18 cellular contexts compared by ENCODE assay signal in genomic region chr9:135062254-135062653, GRCh38. TPM values are rescaled to one million over a fixed set of nuclear protein-coding genes. Genes with fewer than 3 reads are reported as not detected.
DNase-seq lines count a peak whose midpoint lies in the region; ATAC-seq and TF ChIP-seq lines count a peak whose summit lies in the region.
"Had no signal": no experiment of that assay in that cellular context is flagged by ENCODE, and none has a peak within 500 bp of the region (broad histone marks: within the 10 kb centered on the region; RNA-seq: fewer than 3 reads in every experiment).

No MANE protein-coding gene starts in this region.

- H3K4me3 ChIP-seq in coronary artery (no peak overlapping the region), upper lobe of right lung (no peak overlapping the region)
- H3K4me3 ChIP-seq: A549, GM23248, HAP-1 had no signal

- H3K36me3 Mint-ChIP-seq in activated CD8-positive, alpha-beta memory T cell treated with anti-CD3 and anti-CD28 coated beads, Interleukin-2, amount 10 ng/mL, durations not matched to agents 7 days and 5 days = no peaks in the 10 kb centered on the region

- TF ChIP-seq CTCF in coronary artery (IDR thresholded peaks at IDR 0.05) (no peak), upper lobe of right lung (IDR thresholded peaks at IDR 0.05) (no peak)

- no peaks in the 10 kb centered on the region for H3K4me1 ChIP-seq in upper lobe of right lung
- H3K4me1 ChIP-seq: A549, HAP-1 had no signal

- peaks cover under 1% of the 10 kb centered on the region for H3K27me3 ChIP-seq in upper lobe of right lung

- CTCF ChIA-PET in activated CD8-positive, alpha-beta memory T cell treated with anti-CD3 and anti-CD28 coated beads, Interleukin-2, amount 10 ng/mL, durations not matched to agents 7 days and 5 days (lab: Charles Lee) = no interaction called here

- peaks cover 5% of the 10 kb centered on the region for H3K9me3 Mint-ChIP-seq in activated CD8-positive, alpha-beta memory T cell treated with anti-CD3 and anti-CD28 coated beads, Interleukin-2, amount 10 ng/mL, durations not matched to agents 7 days and 5 days (ENCODE audit: low read depth)

- no peak overlapping the region for H3K4me3 Mint-ChIP-seq in activated CD8-positive, alpha-beta memory T cell treated with anti-CD3 and anti-CD28 coated beads, Interleukin-2, amount 10 ng/mL, durations not matched to agents 7 days and 5 days
- H3K4me3 Mint-ChIP-seq: CD4-positive, alpha-beta T cell had no signal

- ATAC-seq in activated CD8-positive, alpha-beta memory T cell treated with anti-CD3 and anti-CD28 coated beads, Interleukin-2, amount 10 ng/mL, durations not matched to agents 7 days and 5 days = no peak
- ATAC-seq in upper lobe of right lung = no peak
- no peak for ATAC-seq in HG02981 (IDR thresholded peaks at IDR 0.05; ENCODE audit: unreplicated experiment)
- ATAC-seq: A549 had no signal

- no peak overlapping the region for H3K27ac Mint-ChIP-seq in activated CD8-positive, alpha-beta memory T cell treated with anti-CD3 and anti-CD28 coated beads, Interleukin-2, amount 10 ng/mL, durations not matched to agents 7 days and 5 days
- H3K27ac Mint-ChIP-seq: CD4-positive, alpha-beta T cell had no signal

- no peak overlapping the region for H3K27ac ChIP-seq in coronary artery
- H3K27ac ChIP-seq in upper lobe of right lung = no peak overlapping the region
- H3K27ac ChIP-seq: 22Rv1, A549, C4-2B, GM23248, HL-60 had no signal

- H3K27me3 Mint-ChIP-seq in activated CD8-positive, alpha-beta memory T cell treated with anti-CD3 and anti-CD28 coated beads, Interleukin-2, amount 10 ng/mL, durations not matched to agents 7 days and 5 days = peaks cover 3% of the 10 kb centered on the region

- H3K36me3 ChIP-seq in upper lobe of right lung = no peaks in the 10 kb centered on the region
- H3K36me3 ChIP-seq: HAP-1 had no signal

- peak; percentile 5 for DNase-seq in activated CD8-positive, alpha-beta memory T cell treated with anti-CD3 and anti-CD28 coated beads, Interleukin-2, amount 50 U/mL, for 4 hours
- DNase-seq in activated CD8-positive, alpha-beta memory T cell treated with anti-CD3 and anti-CD28 coated beads, Interleukin-2, amount 10 ng/mL, durations not matched to agents 7 days and 5 days = no peak
- DNase-seq in coronary artery (ENCODE audit: low spot score) = peak; percentile 46
- peak; percentile 28 for DNase-seq in posterior vena cava (ENCODE audit: low spot score)
- peak; percentile 15 for DNase-seq in upper lobe of right lung
- DNase-seq in COR-L47 (lab: John Stamatoyannopoulos, UW) = no peak
- DNase-seq: AML-193; CD4-positive, alpha-beta T cell; DMS153; DMS79; GDM1; GM23248 had no signal

- H3K9me3 ChIP-seq in upper lobe of right lung = no peaks in the 10 kb centered on the region
- H3K9me3 ChIP-seq: HAP-1 had no signal

- intact Hi-C loops in posterior vena cava (cut with DNase I) (no loop called here), upper lobe of right lung (cut with DNase I) (no loop called here)

- no peaks in the 10 kb centered on the region for H3K4me1 Mint-ChIP-seq in activated CD8-positive, alpha-beta memory T cell treated with anti-CD3 and anti-CD28 coated beads, Interleukin-2, amount 10 ng/mL, durations not matched to agents 7 days and 5 days

RNA-seq across cellular contexts. Expression of gene OLFM1, which starts 25.2 kb away (rescaled TPM):
- total RNA-seq in activated CD8-positive, alpha-beta memory T cell treated with anti-CD3 and anti-CD28 coated beads, Interleukin-2, amount 10 ng/mL, durations not matched to agents 7 days and 5 days = under 1 TPM in 1 of 2 experiments, not detected in 1; 0.30 TPM
- total RNA-seq in posterior vena cava = 10 to 100 TPM; 29.2 to 38.2 TPM
- total RNA-seq in upper lobe of right lung = 26.0 TPM
- total RNA-seq: CD4-positive, alpha-beta T cell had no signal

Comparison
In these comparisons a context has a peak if more than half of its experiments do, and no peak if none do; other contexts are left out.
1. DNase-seq: peak in activated CD8-positive, alpha-beta memory T cell treated with anti-CD3 and anti-CD28 coated beads, Interleukin-2, amount 50 U/mL, for 4 hours (single experiment), coronary artery (single experiment), posterior vena cava (single experiment) and upper lobe of right lung (single experiment); none in activated CD8-positive, alpha-beta memory T cell treated with anti-CD3 and anti-CD28 coated beads, Interleukin-2, amount 10 ng/mL, durations not matched to agents 7 days and 5 days (single experiment) and COR-L47 (single experiment).
2. RNA of gene OLFM1, which starts 25.2 kb away (total RNA-seq): 29.2 to 38.2 TPM in posterior vena cava and 26.0 TPM in upper lobe of right lung (single experiment); 0.30 TPM in activated CD8-positive, alpha-beta memory T cell treated with anti-CD3 and anti-CD28 coated beads, Interleukin-2, amount 10 ng/mL, durations not matched to agents 7 days and 5 days; every median in the first group is over 10 times any median in the second.